Comparison of ENCODE assay signal across 8 cellular contexts in the genomic region with DNA sequence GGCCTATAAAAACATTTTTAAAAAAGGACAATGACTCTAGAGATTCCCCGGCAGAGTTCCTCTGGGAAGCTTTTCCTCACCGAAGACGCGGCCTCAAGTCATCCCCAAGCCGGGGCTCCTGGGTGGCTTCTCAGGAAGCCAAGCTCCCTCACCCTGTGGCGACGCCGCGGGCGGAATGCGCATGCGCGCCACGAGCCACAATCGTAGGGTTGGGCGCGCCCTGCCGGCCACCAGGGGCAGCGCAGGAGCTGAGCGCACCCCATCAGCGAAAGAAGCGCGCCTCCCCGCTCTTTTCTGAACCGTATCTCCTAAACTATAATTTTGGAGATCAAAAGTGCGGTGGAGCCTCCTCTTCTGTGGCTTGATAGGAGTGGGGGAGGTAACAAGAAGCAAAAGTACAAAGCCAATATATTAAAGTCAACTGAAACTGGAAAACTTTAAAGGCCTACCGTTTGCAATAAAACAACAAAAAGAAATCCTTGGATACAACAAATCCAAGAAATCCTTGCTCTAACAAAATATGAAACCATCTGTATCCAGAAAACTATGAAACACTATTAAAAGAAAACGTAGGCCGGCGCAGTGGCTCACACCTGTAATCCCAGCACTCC. TPM values are rescaled to one million over a fixed set of nuclear protein-coding genes. Genes with fewer than 3 reads are reported as not detected.
DNase-seq lines count a peak whose midpoint lies in the region; TF ChIP-seq lines count a peak whose summit lies in the region.

No MANE protein-coding gene starts in this region.

- peak; percentile 59 for TF ChIP-seq CTCF in AG09309 (IDR thresholded peaks at IDR 0.05; ENCODE audit: control insufficient read depth, insufficient read depth, low read depth, low read length, missing control alignments)
- TF ChIP-seq CTCF in cardiac muscle cell (IDR thresholded peaks at IDR 0.05; ENCODE audit: low read depth, low read length), result peak; percentile 74
- TF ChIP-seq CTCF in vagina (IDR thresholded peaks at IDR 0.05), result peak; percentile 81 to 89 (median 86)

- intact Hi-C loops in vagina (cut with DNase I), result loop anchor here (5.0 kb wide), 2 partner anchors 78 to 143 kb away; a partner anchor contains a TSS

- H3K9ac ChIP-seq in NT2/D1 (ENCODE audit: insufficient read length, low read depth), result peak overlapping the region; percentile 42

- H3K36me3 ChIP-seq in NT2/D1 (ENCODE audit: insufficient read depth, insufficient read length, low read length) (no peaks in the 10 kb centered on the region), cardiac muscle cell (no peaks in the 10 kb centered on the region), vagina (no peaks in the 10 kb centered on the region)

- H3K27me3 ChIP-seq in NT2/D1 (ENCODE audit: insufficient read depth, insufficient read length) (peaks cover 25% of the 10 kb centered on the region), cardiac muscle cell (peaks cover 31% of the 10 kb centered on the region), vagina (no peaks in the 10 kb centered on the region)

- H3K9me3 ChIP-seq in NT2/D1 (ENCODE audit: insufficient read depth, low read length), result 0 out of 2 replicates have a peak, but pooled peaks cover 4% of the 10 kb centered on the region
- H3K9me3 ChIP-seq in cardiac muscle cell (ENCODE audit: low read depth), result no peaks in the 10 kb centered on the region
- no peaks in the 10 kb centered on the region for H3K9me3 ChIP-seq in vagina

- H3K4me1 ChIP-seq in NT2/D1 (ENCODE audit: insufficient read depth, insufficient read length) (no peaks in the 10 kb centered on the region), cardiac muscle cell (ENCODE audit: low read depth) (no peaks in the 10 kb centered on the region), vagina (peaks cover 20% of the 10 kb centered on the region)

- DNase-seq in AG09309 (ENCODE audit: low read depth) (no peak), NT2/D1 (ENCODE audit: low read depth, low spot score) (peak; percentile 72), cardiac muscle cell (ENCODE audit: low read depth in 1 of 2, low spot score in 1 of 2) (peak; percentile 67 to 69), putamen (ENCODE audit: low spot score) (peak; percentile 65), vagina (ENCODE audit: extremely low spot score in 2 of 2) (no peak), DMS 273 treated with DMSO at 0.1 percent for 48 hours (lab: John Stamatoyannopoulos, UW) (no peak), NCI-H128 (lab: John Stamatoyannopoulos, UW; ENCODE audit: unreplicated experiment) (no peak)
- peak; percentile 74 to 92 (median 89) for DNase-seq in activated naive CD4-positive, alpha-beta T cell (lab: John Stamatoyannopoulos, UW)

- TF ChIP-seq POLR2A in vagina (IDR thresholded peaks at IDR 0.05), result no peak

- no peak overlapping the region for H3K27ac ChIP-seq in cardiac muscle cell
- no peak overlapping the region for H3K27ac ChIP-seq in vagina

- H3K4me3 ChIP-seq in AG09309 (ENCODE audit: control insufficient read depth, low read depth, low read length), result no peak overlapping the region
- no peak overlapping the region for H3K4me3 ChIP-seq in NT2/D1 (ENCODE audit: insufficient read length, low read depth)
- no peak overlapping the region for H3K4me3 ChIP-seq in cardiac muscle cell
- no peak overlapping the region for H3K4me3 ChIP-seq in vagina

RNA-seq across cellular contexts. Expression of a gene that starts 17.4 kb away (rescaled TPM):
- total RNA-seq in cardiac muscle cell (30.6 and 36.3 TPM in 2 replicates), vagina (37.1 TPM)
- 29.4 and 30.0 TPM in 2 replicates for polyA plus RNA-seq in cardiac muscle cell

RNA-seq across cellular contexts. Expression of a gene that starts 51.3 kb away (rescaled TPM):
- total RNA-seq in cardiac muscle cell (6.6 and 13.3 TPM in 2 replicates), vagina (10.1 TPM)
- 8.2 and 10.1 TPM in 2 replicates for polyA plus RNA-seq in cardiac muscle cell

Comparison
In these comparisons a context has a peak if more than half of its experiments do, and no peak if none do; other contexts are left out.
1. DNase-seq: peak in NT2/D1 (single experiment), activated naive CD4-positive, alpha-beta T cell (4 of 4), cardiac muscle cell (2 of 2) and putamen (single experiment); none in AG09309 (single experiment), vagina (0 of 2), DMS 273 treated with DMSO at 0.1 percent for 48 hours (single experiment) and NCI-H128 (single experiment).
2. Peak in every context shown above with its lines, with median percentiles within 50 percentile points of each other: CTCF ChIP-seq.